In the genomic region with DNA sequence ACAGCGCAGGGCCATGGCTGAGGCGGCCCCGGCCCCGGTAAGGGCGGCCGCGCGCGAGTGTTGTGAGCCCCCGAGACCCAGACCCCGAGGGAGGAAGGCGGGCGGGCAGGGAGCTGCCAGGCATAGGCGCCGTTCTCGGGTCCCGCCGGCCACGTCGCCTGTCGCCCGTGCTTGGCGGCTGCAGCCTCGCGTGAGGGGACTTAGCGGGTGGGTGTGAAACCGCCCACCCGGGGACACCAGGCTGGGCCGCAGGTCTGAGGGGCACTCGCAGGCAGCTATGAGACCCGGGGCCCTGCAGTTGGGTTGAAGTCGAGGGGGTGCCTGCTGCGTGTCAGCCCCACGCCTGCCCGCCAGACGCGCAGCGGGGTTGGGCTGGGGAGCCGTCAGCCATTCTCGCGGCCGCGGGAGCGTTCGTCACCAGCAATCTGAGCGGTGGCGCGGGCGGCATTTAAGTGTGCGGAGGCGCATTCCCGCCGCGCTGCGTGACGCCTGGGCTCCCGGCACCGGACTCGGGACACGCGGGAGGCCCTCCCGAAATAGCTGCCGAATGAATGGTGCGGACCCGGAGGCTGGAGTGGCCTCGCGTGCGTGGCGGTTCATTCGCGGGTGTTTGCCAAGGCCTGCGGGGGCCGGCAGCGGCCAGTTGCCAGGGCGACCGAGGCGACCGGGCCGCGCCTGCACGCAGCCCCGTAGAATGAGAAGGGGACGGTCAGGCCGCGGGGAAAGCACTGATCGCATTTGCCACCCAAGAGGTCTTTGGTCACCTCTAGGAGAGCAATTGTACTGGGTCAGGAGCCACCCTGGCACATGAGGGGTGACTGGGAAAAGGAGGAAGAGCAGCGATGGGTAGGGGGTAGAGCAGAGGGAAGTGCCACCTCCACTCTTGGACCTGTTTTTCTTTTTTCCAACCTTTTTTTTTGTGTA, we compare ENCODE assay signal across 1 cellular context.
TF ChIP-seq lines count a peak whose summit lies in the region.

No MANE protein-coding gene starts in this region.

TF ChIP-seq in HepG2, 621 proteins besides CTCF, POLR2A, EP300 and RAD21 (continued from another document and continues in another):
- no peak for TF ChIP-seq RELA (CRISPR knock-in tag; IDR thresholded peaks at IDR 0.05)
- peak; percentile 33; the same call in 1 of the 2 replicates for TF ChIP-seq ESRRA (CRISPR knock-in tag; IDR thresholded peaks at IDR 0.05; ENCODE audit: low read depth)
- TF ChIP-seq CCDC6 (CRISPR knock-in tag; IDR thresholded peaks at IDR 0.05) = no peak
- TF ChIP-seq CBX5 (CRISPR knock-in tag; IDR thresholded peaks at IDR 0.05; ENCODE audit: borderline replicate concordance) = no peak
- TF ChIP-seq, protein P1, sequence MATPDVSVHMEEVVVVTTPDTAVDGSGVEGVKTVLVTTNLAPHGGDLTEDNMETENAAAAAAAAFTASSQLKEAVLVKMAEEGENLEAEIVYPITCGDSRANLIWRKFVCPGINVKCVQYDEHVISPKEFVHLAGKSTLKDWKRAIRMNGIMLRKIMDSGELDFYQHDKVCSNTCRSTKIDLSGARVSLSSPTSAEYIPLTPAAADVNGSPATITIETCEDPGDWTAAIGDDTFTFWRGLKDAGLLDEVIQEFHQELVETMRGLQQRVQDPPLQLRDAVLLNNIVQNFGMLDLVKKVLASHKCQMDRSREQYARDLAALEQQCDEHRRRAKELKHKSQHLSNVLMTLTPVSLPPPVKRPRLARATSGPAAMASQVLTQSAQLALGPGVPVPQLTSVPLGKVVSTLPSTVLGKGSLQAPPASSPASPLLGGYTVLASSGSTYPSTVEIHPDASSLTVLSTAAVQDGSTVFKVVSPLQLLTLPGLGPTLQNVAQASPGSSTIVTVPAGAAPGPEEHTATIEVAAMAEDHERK (CRISPR knock-in tag; IDR thresholded peaks at IDR 0.05; ENCODE audit: low read depth) = no peak
- TF ChIP-seq, protein P2, sequence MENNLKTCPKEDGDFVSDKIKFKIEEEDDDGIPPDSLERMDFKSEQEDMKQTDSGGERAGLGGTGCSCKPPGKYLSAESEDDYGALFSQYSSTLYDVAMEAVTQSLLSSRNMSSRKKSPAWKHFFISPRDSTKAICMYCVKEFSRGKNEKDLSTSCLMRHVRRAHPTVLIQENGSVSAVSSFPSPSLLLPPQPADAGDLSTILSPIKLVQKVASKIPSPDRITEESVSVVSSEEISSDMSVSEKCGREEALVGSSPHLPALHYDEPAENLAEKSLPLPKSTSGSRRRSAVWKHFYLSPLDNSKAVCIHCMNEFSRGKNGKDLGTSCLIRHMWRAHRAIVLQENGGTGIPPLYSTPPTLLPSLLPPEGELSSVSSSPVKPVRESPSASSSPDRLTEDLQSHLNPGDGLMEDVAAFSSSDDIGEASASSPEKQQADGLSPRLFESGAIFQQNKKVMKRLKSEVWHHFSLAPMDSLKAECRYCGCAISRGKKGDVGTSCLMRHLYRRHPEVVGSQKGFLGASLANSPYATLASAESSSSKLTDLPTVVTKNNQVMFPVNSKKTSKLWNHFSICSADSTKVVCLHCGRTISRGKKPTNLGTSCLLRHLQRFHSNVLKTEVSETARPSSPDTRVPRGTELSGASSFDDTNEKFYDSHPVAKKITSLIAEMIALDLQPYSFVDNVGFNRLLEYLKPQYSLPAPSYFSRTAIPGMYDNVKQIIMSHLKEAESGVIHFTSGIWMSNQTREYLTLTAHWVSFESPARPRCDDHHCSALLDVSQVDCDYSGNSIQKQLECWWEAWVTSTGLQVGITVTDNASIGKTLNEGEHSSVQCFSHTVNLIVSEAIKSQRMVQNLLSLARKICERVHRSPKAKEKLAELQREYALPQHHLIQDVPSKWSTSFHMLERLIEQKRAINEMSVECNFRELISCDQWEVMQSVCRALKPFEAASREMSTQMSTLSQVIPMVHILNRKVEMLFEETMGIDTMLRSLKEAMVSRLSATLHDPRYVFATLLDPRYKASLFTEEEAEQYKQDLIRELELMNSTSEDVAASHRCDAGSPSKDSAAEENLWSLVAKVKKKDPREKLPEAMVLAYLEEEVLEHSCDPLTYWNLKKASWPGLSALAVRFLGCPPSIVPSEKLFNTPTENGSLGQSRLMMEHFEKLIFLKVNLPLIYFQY (CRISPR knock-in tag; IDR thresholded peaks at IDR 0.05; ENCODE audit: borderline replicate concordance) = no peak; the same call in 1 of the 2 replicates
- no peak for TF ChIP-seq EHMT2 (IDR thresholded peaks at IDR 0.05; ENCODE audit: borderline replicate concordance, low read depth, low read length)
- TF ChIP-seq HNF4G (IDR thresholded peaks at IDR 0.05; ENCODE audit: borderline replicate concordance, low read depth, low read length) = no peak
- no peak for TF ChIP-seq HNF4G (CRISPR knock-in tag; IDR thresholded peaks at IDR 0.05; ENCODE audit: borderline replicate concordance, low read depth)
- no peak for TF ChIP-seq ZNF484 (CRISPR knock-in tag; IDR thresholded peaks at IDR 0.05; ENCODE audit: borderline replicate concordance, low read depth)
- TF ChIP-seq ZNF607 (CRISPR knock-in tag; IDR thresholded peaks at IDR 0.05; ENCODE audit: borderline replicate concordance) = no peak
- TF ChIP-seq ATRX (CRISPR knock-in tag; IDR thresholded peaks at IDR 0.05; ENCODE audit: borderline replicate concordance) = no peak
- peak; percentile 18 for TF ChIP-seq HNRNPK (IDR thresholded peaks at IDR 0.05; ENCODE audit: low read depth, low read length, poor library complexity, severe bottlenecking)
- no peak for TF ChIP-seq ZNF737 (CRISPR knock-in tag; IDR thresholded peaks at IDR 0.05; ENCODE audit: borderline replicate concordance)
- no peak for TF ChIP-seq THAP11 (CRISPR knock-in tag; IDR thresholded peaks at IDR 0.05)
- TF ChIP-seq RFX3 (CRISPR knock-in tag; IDR thresholded peaks at IDR 0.05) = peak; percentile 81
- TF ChIP-seq RFXANK (CRISPR knock-in tag; IDR thresholded peaks at IDR 0.05) = no peak
- no peak for TF ChIP-seq ZNF317 (CRISPR knock-in tag; IDR thresholded peaks at IDR 0.05)
- TF ChIP-seq, protein P3, sequence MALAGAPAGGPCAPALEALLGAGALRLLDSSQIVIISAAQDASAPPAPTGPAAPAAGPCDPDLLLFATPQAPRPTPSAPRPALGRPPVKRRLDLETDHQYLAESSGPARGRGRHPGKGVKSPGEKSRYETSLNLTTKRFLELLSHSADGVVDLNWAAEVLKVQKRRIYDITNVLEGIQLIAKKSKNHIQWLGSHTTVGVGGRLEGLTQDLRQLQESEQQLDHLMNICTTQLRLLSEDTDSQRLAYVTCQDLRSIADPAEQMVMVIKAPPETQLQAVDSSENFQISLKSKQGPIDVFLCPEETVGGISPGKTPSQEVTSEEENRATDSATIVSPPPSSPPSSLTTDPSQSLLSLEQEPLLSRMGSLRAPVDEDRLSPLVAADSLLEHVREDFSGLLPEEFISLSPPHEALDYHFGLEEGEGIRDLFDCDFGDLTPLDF (CRISPR knock-in tag; IDR thresholded peaks at IDR 0.05) = no peak; the same call in 1 of the 2 replicates
- no peak for TF ChIP-seq MED8 (CRISPR knock-in tag; IDR thresholded peaks at IDR 0.05; ENCODE audit: insufficient replicate concordance)
- TF ChIP-seq, protein P4, sequence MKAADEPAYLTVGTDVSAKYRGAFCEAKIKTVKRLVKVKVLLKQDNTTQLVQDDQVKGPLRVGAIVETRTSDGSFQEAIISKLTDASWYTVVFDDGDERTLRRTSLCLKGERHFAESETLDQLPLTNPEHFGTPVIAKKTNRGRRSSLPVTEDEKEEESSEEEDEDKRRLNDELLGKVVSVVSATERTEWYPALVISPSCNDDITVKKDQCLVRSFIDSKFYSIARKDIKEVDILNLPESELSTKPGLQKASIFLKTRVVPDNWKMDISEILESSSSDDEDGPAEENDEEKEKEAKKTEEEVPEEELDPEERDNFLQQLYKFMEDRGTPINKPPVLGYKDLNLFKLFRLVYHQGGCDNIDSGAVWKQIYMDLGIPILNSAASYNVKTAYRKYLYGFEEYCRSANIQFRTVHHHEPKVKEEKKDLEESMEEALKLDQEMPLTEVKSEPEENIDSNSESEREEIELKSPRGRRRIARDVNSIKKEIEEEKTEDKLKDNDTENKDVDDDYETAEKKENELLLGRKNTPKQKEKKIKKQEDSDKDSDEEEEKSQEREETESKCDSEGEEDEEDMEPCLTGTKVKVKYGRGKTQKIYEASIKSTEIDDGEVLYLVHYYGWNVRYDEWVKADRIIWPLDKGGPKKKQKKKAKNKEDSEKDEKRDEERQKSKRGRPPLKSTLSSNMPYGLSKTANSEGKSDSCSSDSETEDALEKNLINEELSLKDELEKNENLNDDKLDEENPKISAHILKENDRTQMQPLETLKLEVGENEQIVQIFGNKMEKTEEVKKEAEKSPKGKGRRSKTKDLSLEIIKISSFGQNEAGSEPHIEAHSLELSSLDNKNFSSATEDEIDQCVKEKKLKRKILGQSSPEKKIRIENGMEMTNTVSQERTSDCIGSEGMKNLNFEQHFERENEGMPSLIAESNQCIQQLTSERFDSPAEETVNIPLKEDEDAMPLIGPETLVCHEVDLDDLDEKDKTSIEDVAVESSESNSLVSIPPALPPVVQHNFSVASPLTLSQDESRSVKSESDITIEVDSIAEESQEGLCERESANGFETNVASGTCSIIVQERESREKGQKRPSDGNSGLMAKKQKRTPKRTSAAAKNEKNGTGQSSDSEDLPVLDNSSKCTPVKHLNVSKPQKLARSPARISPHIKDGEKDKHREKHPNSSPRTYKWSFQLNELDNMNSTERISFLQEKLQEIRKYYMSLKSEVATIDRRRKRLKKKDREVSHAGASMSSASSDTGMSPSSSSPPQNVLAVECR (CRISPR knock-in tag; IDR thresholded peaks at IDR 0.05; ENCODE audit: borderline replicate concordance) = peak; percentile 85
- no peak for TF ChIP-seq SMAD1 (CRISPR knock-in tag; IDR thresholded peaks at IDR 0.05; ENCODE audit: borderline replicate concordance, low read depth)
- TF ChIP-seq PLRG1 (conservative IDR thresholded peaks at IDR 0.05) = no peak
- TF ChIP-seq ZNF564 (CRISPR knock-in tag; IDR thresholded peaks at IDR 0.05) = peak; percentile 64
- 0 out of 2 replicates have a peak, but pooled peaks have one; percentile 48 for TF ChIP-seq AKAP8 (CRISPR knock-in tag; IDR thresholded peaks at IDR 0.05)
- no peak for TF ChIP-seq NBN (conservative IDR thresholded peaks at IDR 0.05)
- TF ChIP-seq PAWR (CRISPR knock-in tag; IDR thresholded peaks at IDR 0.05; ENCODE audit: borderline replicate concordance) = no peak; the same call in 1 of the 2 replicates
- peak; percentile 65; the same call in 1 of the 2 replicates for TF ChIP-seq MYC (CRISPR knock-in tag; IDR thresholded peaks at IDR 0.05; ENCODE audit: borderline replicate concordance)
- TF ChIP-seq, protein P5, sequence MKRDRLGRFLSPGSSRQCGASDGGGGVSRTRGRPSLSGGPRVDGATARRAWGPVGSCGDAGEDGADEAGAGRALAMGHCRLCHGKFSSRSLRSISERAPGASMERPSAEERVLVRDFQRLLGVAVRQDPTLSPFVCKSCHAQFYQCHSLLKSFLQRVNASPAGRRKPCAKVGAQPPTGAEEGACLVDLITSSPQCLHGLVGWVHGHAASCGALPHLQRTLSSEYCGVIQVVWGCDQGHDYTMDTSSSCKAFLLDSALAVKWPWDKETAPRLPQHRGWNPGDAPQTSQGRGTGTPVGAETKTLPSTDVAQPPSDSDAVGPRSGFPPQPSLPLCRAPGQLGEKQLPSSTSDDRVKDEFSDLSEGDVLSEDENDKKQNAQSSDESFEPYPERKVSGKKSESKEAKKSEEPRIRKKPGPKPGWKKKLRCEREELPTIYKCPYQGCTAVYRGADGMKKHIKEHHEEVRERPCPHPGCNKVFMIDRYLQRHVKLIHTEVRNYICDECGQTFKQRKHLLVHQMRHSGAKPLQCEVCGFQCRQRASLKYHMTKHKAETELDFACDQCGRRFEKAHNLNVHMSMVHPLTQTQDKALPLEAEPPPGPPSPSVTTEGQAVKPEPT (CRISPR knock-in tag; IDR thresholded peaks at IDR 0.05; ENCODE audit: low read depth) = no peak
- no peak for TF ChIP-seq ZFP36L1 (CRISPR knock-in tag; IDR thresholded peaks at IDR 0.05)
- TF ChIP-seq CAMTA2 (CRISPR knock-in tag; IDR thresholded peaks at IDR 0.05; ENCODE audit: borderline replicate concordance) = peak; percentile 95
- TF ChIP-seq FOXP1 (IDR thresholded peaks at IDR 0.05) = no peak
- no peak for TF ChIP-seq FOXP1 (CRISPR knock-in tag; IDR thresholded peaks at IDR 0.05)
- peak; percentile 84; the same call in 1 of the 2 replicates for TF ChIP-seq ZNF879 (CRISPR knock-in tag; IDR thresholded peaks at IDR 0.05)
- TF ChIP-seq HMG20A (CRISPR knock-in tag; IDR thresholded peaks at IDR 0.05; ENCODE audit: borderline replicate concordance) = no peak
- no peak for TF ChIP-seq STAG1 (CRISPR knock-in tag; IDR thresholded peaks at IDR 0.05)
- 0 out of 2 replicates have a peak, but pooled peaks have one; percentile 3 for TF ChIP-seq MED1 (CRISPR knock-in tag; IDR thresholded peaks at IDR 0.05)
- TF ChIP-seq ZNF761 (CRISPR knock-in tag; conservative IDR thresholded peaks at IDR 0.05) = no peak; the same call in 1 of the 2 replicates
- no peak for TF ChIP-seq ZNF773 (CRISPR knock-in tag; IDR thresholded peaks at IDR 0.05; ENCODE audit: borderline replicate concordance)
- TF ChIP-seq JARID2 (CRISPR knock-in tag; IDR thresholded peaks at IDR 0.05; ENCODE audit: insufficient replicate concordance) = no peak
- TF ChIP-seq ZNF30 (CRISPR knock-in tag; IDR thresholded peaks at IDR 0.05) = 0 out of 2 replicates have a peak, but pooled peaks have one; percentile 69
- TF ChIP-seq, protein P6, sequence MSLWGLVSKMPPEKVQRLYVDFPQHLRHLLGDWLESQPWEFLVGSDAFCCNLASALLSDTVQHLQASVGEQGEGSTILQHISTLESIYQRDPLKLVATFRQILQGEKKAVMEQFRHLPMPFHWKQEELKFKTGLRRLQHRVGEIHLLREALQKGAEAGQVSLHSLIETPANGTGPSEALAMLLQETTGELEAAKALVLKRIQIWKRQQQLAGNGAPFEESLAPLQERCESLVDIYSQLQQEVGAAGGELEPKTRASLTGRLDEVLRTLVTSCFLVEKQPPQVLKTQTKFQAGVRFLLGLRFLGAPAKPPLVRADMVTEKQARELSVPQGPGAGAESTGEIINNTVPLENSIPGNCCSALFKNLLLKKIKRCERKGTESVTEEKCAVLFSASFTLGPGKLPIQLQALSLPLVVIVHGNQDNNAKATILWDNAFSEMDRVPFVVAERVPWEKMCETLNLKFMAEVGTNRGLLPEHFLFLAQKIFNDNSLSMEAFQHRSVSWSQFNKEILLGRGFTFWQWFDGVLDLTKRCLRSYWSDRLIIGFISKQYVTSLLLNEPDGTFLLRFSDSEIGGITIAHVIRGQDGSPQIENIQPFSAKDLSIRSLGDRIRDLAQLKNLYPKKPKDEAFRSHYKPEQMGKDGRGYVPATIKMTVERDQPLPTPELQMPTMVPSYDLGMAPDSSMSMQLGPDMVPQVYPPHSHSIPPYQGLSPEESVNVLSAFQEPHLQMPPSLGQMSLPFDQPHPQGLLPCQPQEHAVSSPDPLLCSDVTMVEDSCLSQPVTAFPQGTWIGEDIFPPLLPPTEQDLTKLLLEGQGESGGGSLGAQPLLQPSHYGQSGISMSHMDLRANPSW (CRISPR knock-in tag; IDR thresholded peaks at IDR 0.05; ENCODE audit: borderline replicate concordance) = no peak
- TF ChIP-seq EED (CRISPR knock-in tag; IDR thresholded peaks at IDR 0.05) = peak; percentile 38; the same call in 1 of the 2 replicates
- no peak for TF ChIP-seq KDM4B (CRISPR knock-in tag; IDR thresholded peaks at IDR 0.05)
- TF ChIP-seq, protein P7, sequence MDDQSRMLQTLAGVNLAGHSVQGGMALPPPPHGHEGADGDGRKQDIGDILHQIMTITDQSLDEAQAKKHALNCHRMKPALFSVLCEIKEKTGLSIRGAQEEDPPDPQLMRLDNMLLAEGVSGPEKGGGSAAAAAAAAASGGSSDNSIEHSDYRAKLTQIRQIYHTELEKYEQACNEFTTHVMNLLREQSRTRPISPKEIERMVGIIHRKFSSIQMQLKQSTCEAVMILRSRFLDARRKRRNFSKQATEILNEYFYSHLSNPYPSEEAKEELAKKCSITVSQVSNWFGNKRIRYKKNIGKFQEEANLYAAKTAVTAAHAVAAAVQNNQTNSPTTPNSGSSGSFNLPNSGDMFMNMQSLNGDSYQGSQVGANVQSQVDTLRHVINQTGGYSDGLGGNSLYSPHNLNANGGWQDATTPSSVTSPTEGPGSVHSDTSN (CRISPR knock-in tag; IDR thresholded peaks at IDR 0.05; ENCODE audit: borderline replicate concordance) = no peak
- TF ChIP-seq ZFP82 (CRISPR knock-in tag; IDR thresholded peaks at IDR 0.05; ENCODE audit: borderline replicate concordance) = no peak
- TF ChIP-seq CBX1 (IDR thresholded peaks at IDR 0.05; ENCODE audit: low read depth) = no peak
